ENCODE assay signal across 8 cellular contexts in genomic region chr16:10981697-10982216, GRCh38. TPM values are rescaled to one million over a fixed set of nuclear protein-coding genes. Genes with fewer than 3 reads are reported as not detected.
A peak's percentile ranks its signal among the peaks of the same experiment; 100 is the strongest.
DNase-seq lines count a peak whose midpoint lies in the region; ATAC-seq and TF ChIP-seq lines count a peak whose summit lies in the region.

No MANE protein-coding gene starts in this region.

- H3K4me1 ChIP-seq in Karpas-422 (ENCODE audit: low read length) (peaks cover 62% of the 10 kb centered on the region), right lobe of liver (peaks cover 0 to 8% (median 4%) of the 10 kb centered on the region in 4 donors)

- WGBS in right lobe of liver (ENCODE audit: insufficient coverage, low coverage, low lambda C conversion rate, missing lambda C conversion rate): 87% methylated on average over 3 of the region's 4 CpGs

- H3K79me2 ChIP-seq in Karpas-422 (ENCODE audit: low read length): no peaks in the 10 kb centered on the region

- DNase-seq in NCI-H748 (lab: John Stamatoyannopoulos, UW; ENCODE audit: unreplicated experiment) (peak; percentile 6), NCI-H748 treated with DMSO at 0.1 percent for 48 hours (lab: John Stamatoyannopoulos, UW) (no peak), Karpas-422 (peak; percentile 96), right lobe of liver (peak in 1 of 3 donors; percentile 35), 8988T (no peak)
- peak; percentile 75 for DNase-seq in activated CD4-positive, alpha-beta T cell treated with anti-CD3 and anti-CD28 coated beads for 48 hours
- no peak for DNase-seq in effector CD4-positive, alpha-beta T cell

- H3K9me2 ChIP-seq in Karpas-422 (replicated peaks; ENCODE audit: insufficient read depth, low read length): no peaks in the 10 kb centered on the region

- H4K20me1 ChIP-seq in Karpas-422 (ENCODE audit: insufficient read depth, low read depth, low read length): no peaks in the 10 kb centered on the region

- H3K27ac ChIP-seq in Karpas-422 (ENCODE audit: low read length) (peak overlapping the region; percentile 99), right lobe of liver (no peak overlapping the region)

- intact Hi-C loops in right lobe of liver (cut with DNase I): no loop called here

- H3K4me3 ChIP-seq in Karpas-422 (ENCODE audit: low read length): peak overlapping the region; percentile 68
- no peak overlapping the region for H3K4me3 ChIP-seq in right lobe of liver

- peak overlapping the region; percentile 92 for H3K4me2 ChIP-seq in Karpas-422 (ENCODE audit: low read depth, low read length, poor library complexity, severe bottlenecking)

- H3K36me3 ChIP-seq in Karpas-422 (ENCODE audit: insufficient read depth, low read length): no peaks in the 10 kb centered on the region
- H3K36me3 ChIP-seq in right lobe of liver: peaks cover 0 to 6% (median 0%) of the 10 kb centered on the region in 4 donors

- H2AFZ ChIP-seq in Karpas-422 (ENCODE audit: low read length): no peak overlapping the region

- peak in 3 of 4 donors; percentile 21 to 34 (median 31) for TF ChIP-seq CTCF in right lobe of liver (IDR thresholded peaks at IDR 0.05)

- H3K9me3 ChIP-seq in Karpas-422 (ENCODE audit: low read length): no peaks in the 10 kb centered on the region
- H3K9me3 ChIP-seq in right lobe of liver: no peaks in the 10 kb centered on the region

- ATAC-seq in GM21737 (IDR thresholded peaks at IDR 0.05; ENCODE audit: unreplicated experiment): peak; percentile 64
- peak in 2 of 4 donors; percentile 25 to 32 for ATAC-seq in right lobe of liver

- H3K27me3 ChIP-seq in Karpas-422 (ENCODE audit: low read length) (no peaks in the 10 kb centered on the region), right lobe of liver (no peaks in the 10 kb centered on the region)

- peak overlapping the region; percentile 60 for H3K9ac ChIP-seq in Karpas-422 (ENCODE audit: low read length)

- no peak for TF ChIP-seq POLR2A in right lobe of liver (IDR thresholded peaks at IDR 0.05)

RNA-seq across cellular contexts. Expression of gene CLEC16A, which starts 37.4 kb away (rescaled TPM):
- 14.4 and 17.4 TPM in 2 replicates for total RNA-seq in Karpas-422 (2014; rRNA removed; shearing (Covaris generic); ENCODE audit: low replicate concordance)
- 10 to 100 TPM; 15.2 to 25.9 (median 19.8) TPM for total RNA-seq in right lobe of liver

RNA-seq across cellular contexts. Expression of gene DEXI, which starts 39.5 kb away (rescaled TPM):
- 40.7 and 59.7 TPM in 2 replicates for total RNA-seq in Karpas-422 (2014; rRNA removed; shearing (Covaris generic); ENCODE audit: low replicate concordance)
- total RNA-seq in right lobe of liver: 10 to 100 TPM; 35.8 to 93.8 (median 54.1) TPM

Comparison
In these comparisons a context has a peak if more than half of its experiments do, and no peak if none do; other contexts are left out.
1. DNase-seq: peak in NCI-H748 (single experiment), Karpas-422 (single experiment) and activated CD4-positive, alpha-beta T cell treated with anti-CD3 and anti-CD28 coated beads for 48 hours (single experiment); none in NCI-H748 treated with DMSO at 0.1 percent for 48 hours (single experiment), 8988T (single experiment) and effector CD4-positive, alpha-beta T cell (single experiment).